ENCODE assay signal across 35 cellular contexts in the genomic region with DNA sequence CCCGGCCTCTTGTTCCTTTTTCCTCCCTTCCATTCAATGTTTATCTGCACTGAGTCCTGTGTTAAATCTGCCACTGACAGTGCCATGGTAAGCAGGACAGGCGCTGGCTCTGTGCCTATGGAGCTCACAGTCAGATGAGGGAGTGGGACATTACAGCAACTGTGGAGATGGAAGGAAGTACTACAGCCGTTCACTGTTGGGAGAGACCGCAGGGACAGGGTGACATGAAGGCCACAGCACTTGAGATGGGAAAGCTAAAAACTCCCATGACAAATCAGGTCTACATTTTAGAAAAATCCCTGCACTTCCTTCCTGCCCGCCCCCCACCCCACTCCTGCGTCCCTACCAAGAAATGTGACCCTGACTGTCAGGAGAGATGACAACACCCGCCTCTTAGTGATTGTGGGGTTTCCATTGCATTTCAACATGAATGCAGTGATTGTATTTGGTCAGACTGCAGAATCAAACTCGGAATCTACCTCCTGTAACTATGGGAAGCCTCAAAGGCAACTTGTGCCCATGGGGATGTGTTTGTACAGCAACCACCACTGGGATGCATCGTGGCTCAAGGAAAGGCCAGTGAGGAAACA.
"Had no signal": no experiment of that assay in that cellular context is flagged by ENCODE, and none has a peak within 500 bp of the region (broad histone marks: within the 10 kb centered on the region; RNA-seq: fewer than 3 reads in every experiment).

No MANE protein-coding gene starts in this region.

- H3K4me1 Mint-ChIP-seq: activated B cell treated with CpG ODN at 0.5 μM for 24 hours; activated CD4-positive, alpha-beta T cell treated with anti-CD3 and anti-CD28 coated beads, Interleukin-2, amount 10 ng/mL, durations not matched to agents 24 days and 14 days; activated naive CD8-positive, alpha-beta T cell treated with anti-CD3 and anti-CD28 coated beads for 36 hours; activated T-helper 17 cell treated with anti-CD3 and anti-CD28 coated beads, Interleukin-2, amount 50 U/mL, for 72 hours had no signal

- H3K4me3 ChIP-seq: adrenal gland, body of pancreas, breast epithelium had no signal

- H3K9me3 ChIP-seq: adrenal gland, body of pancreas, breast epithelium had no signal

- H3K27ac ChIP-seq: adrenal gland, body of pancreas, brain microvascular endothelial cell, breast epithelium, VCaP had no signal

- H3K36me3 Mint-ChIP-seq: activated CD4-positive, alpha-beta memory T cell treated with anti-CD3 and anti-CD28 coated beads for 36 hours; activated naive CD4-positive, alpha-beta T cell treated with anti-CD3 and anti-CD28 coated beads, Interleukin-2, amount 50 U/mL, for 72 hours; activated naive CD8-positive, alpha-beta T cell treated with anti-CD3 and anti-CD28 coated beads for 36 hours had no signal

- H3K4me3 Mint-ChIP-seq: activated B cell treated with CpG ODN at 0.5 μM for 24 hours; activated CD4-positive, alpha-beta memory T cell treated with anti-CD3 and anti-CD28 coated beads for 36 hours; activated CD4-positive, alpha-beta T cell treated with anti-CD3 and anti-CD28 coated beads, Interleukin-2, amount 10 ng/mL, durations not matched to agents 24 days and 14 days; activated CD8-positive, alpha-beta T cell treated with anti-CD3 and anti-CD28 coated beads for 36 hours; activated naive CD4-positive, alpha-beta T cell treated with anti-CD3 and anti-CD28 coated beads for 36 hours; activated naive CD8-positive, alpha-beta T cell treated with anti-CD3 and anti-CD28 coated beads for 36 hours; activated T-cell treated with anti-CD3 and anti-CD28 coated beads, Interleukin-2, amount 50 U/mL, for 4 hours; activated T-cell treated with anti-CD3 and anti-CD28 coated beads, Interleukin-2, amount 50 U/mL, for 72 hours; activated T-helper 1 cell treated with anti-CD3 and anti-CD28 coated beads, Interleukin-12 subunit alpha, Interleukin-12 subunit beta, Interleukin-2, Interleukin-4 antibody, amounts not matched to agents 30 ng/mL and 10 ng/mL and 1 ng/mL, durations not matched to agents 14 hours and 24 hours and 36 hours; activated T-helper 17 cell treated with anti-CD3 and anti-CD28 coated beads, Interleukin-2, amount 50 U/mL, for 72 hours; T-helper 1 cell treated with Interleukin-12 subunit alpha and Interleukin-12 subunit beta and Interleukin-4 antibody, amounts not matched to agents 30 μg/mL and 1 μg/mL, for 36 hours; T-helper 2 cell treated with Interferon-gamma antibody and Interleukin-4, amounts not matched to agents 5 μg/mL and 100 μg/mL, for 36 hours had no signal

- ATAC-seq: activated CD8-positive, alpha-beta T cell treated with anti-CD3 and anti-CD28 coated beads for 36 hours; activated naive CD4-positive, alpha-beta T cell treated with anti-CD3 and anti-CD28 coated beads, Interleukin-2, amount 50 U/mL, for 72 hours; activated T-cell treated with anti-CD3 and anti-CD28 coated beads, Interleukin-2, amount 50 U/mL, for 4 hours; activated T-cell treated with anti-CD3 and anti-CD28 coated beads, Interleukin-2, amount 50 U/mL, for 72 hours; activated T-helper 17 cell treated with anti-CD3 and anti-CD28 coated beads, Interleukin-2, amount 50 U/mL, for 72 hours; body of pancreas had no signal

- H3K27ac Mint-ChIP-seq: activated B cell treated with CpG ODN at 0.5 μM for 24 hours; activated CD4-positive, alpha-beta memory T cell treated with anti-CD3 and anti-CD28 coated beads for 36 hours; activated CD4-positive, alpha-beta T cell treated with anti-CD3 and anti-CD28 coated beads, Interleukin-2, amount 10 ng/mL, durations not matched to agents 24 days and 14 days; activated CD8-positive, alpha-beta T cell treated with anti-CD3 and anti-CD28 coated beads for 36 hours; activated naive CD4-positive, alpha-beta T cell treated with anti-CD3 and anti-CD28 coated beads for 36 hours; activated naive CD4-positive, alpha-beta T cell treated with anti-CD3 and anti-CD28 coated beads, Interleukin-2, amount 50 U/mL, for 72 hours; activated naive CD8-positive, alpha-beta T cell treated with anti-CD3 and anti-CD28 coated beads for 36 hours; activated T-cell treated with anti-CD3 and anti-CD28 coated beads, Interleukin-2, amount 50 U/mL, for 72 hours; activated T-helper 1 cell treated with anti-CD3 and anti-CD28 coated beads, Interleukin-12 subunit alpha, Interleukin-12 subunit beta, Interleukin-2, Interleukin-4 antibody, amounts not matched to agents 30 ng/mL and 10 ng/mL and 1 ng/mL, durations not matched to agents 14 hours and 24 hours and 36 hours; activated T-helper 17 cell treated with anti-CD3 and anti-CD28 coated beads, Interleukin-2, amount 50 U/mL, for 72 hours; T-helper 1 cell treated with Interleukin-12 subunit alpha and Interleukin-12 subunit beta and Interleukin-4 antibody, amounts not matched to agents 30 μg/mL and 1 μg/mL, for 36 hours; T-helper 2 cell treated with Interferon-gamma antibody and Interleukin-4, amounts not matched to agents 5 μg/mL and 100 μg/mL, for 36 hours had no signal

- DNase-seq: activated B cell treated with CpG ODN at 0.5 μM for 24 hours; activated CD4-positive, alpha-beta memory T cell treated with anti-CD3 and anti-CD28 coated beads for 36 hours; activated CD4-positive, alpha-beta T cell treated with anti-CD3 and anti-CD28 coated beads for 4 hours; activated CD4-positive, alpha-beta T cell treated with anti-CD3 and anti-CD28 coated beads, Interleukin-2, amount 10 ng/mL, durations not matched to agents 24 days and 14 days; activated CD4-positive, alpha-beta T cell treated with anti-CD3 and anti-CD28 coated beads, Interleukin-2, amount 50 U/mL, for 1 hour; activated CD4-positive, alpha-beta T cell treated with anti-CD3 and anti-CD28 coated beads, Interleukin-2, amount 50 U/mL, for 4 hours; activated CD4-positive, CD25-positive, alpha-beta regulatory T cell treated with anti-CD3 and anti-CD28 coated beads, Interleukin-2, amount 50 U/mL, for 72 hours; activated CD8-positive, alpha-beta memory T cell treated with anti-CD3 and anti-CD28 coated beads, Interleukin-2, amount 50 U/mL, for 4 hours; activated CD8-positive, alpha-beta T cell treated with anti-CD3 and anti-CD28 coated beads for 36 hours; activated effector memory CD4-positive, alpha-beta T cell treated with anti-CD3 and anti-CD28 coated beads, Interleukin-2, amount 50 U/mL, for 16 hours; activated gamma-delta T cell treated with Interleukin-2 at 50 U/mL for 16 hours; activated naive CD4-positive, alpha-beta T cell; activated naive CD4-positive, alpha-beta T cell treated with anti-CD3 and anti-CD28 coated beads for 36 hours; activated naive CD4-positive, alpha-beta T cell treated with anti-CD3 and anti-CD28 coated beads, Interleukin-2, amount 50 U/mL, for 16 hours; activated naive CD8-positive, alpha-beta T cell treated with anti-CD3 and anti-CD28 coated beads for 36 hours; activated T-cell treated with anti-CD3 and anti-CD28 coated beads for 4 hours; activated T-cell treated with anti-CD3 and anti-CD28 coated beads, Interleukin-2, amount 50 U/mL, for 1 hour; activated T-cell treated with anti-CD3 and anti-CD28 coated beads, Interleukin-2, amount 50 U/mL, for 4 hours; activated T-cell treated with anti-CD3 and anti-CD28 coated beads, Interleukin-2, amount 50 U/mL, for 72 hours; adrenal gland; amniotic stem cell; aorta; body of pancreas; brain microvascular endothelial cell; central memory CD4-positive, alpha-beta T cell; T-helper 1 cell; T-helper 2 cell; T-helper 9 cell had no signal

- H3K9me3 Mint-ChIP-seq: activated B cell treated with CpG ODN at 0.5 μM for 24 hours; activated CD4-positive, alpha-beta memory T cell treated with anti-CD3 and anti-CD28 coated beads for 36 hours; activated CD4-positive, alpha-beta T cell treated with anti-CD3 and anti-CD28 coated beads, Interleukin-2, amount 10 ng/mL, durations not matched to agents 24 days and 14 days; activated CD8-positive, alpha-beta T cell treated with anti-CD3 and anti-CD28 coated beads for 36 hours; activated naive CD4-positive, alpha-beta T cell treated with anti-CD3 and anti-CD28 coated beads for 36 hours; activated naive CD4-positive, alpha-beta T cell treated with anti-CD3 and anti-CD28 coated beads, Interleukin-2, amount 50 U/mL, for 72 hours; activated naive CD8-positive, alpha-beta T cell treated with anti-CD3 and anti-CD28 coated beads for 36 hours; activated T-cell treated with anti-CD3 and anti-CD28 coated beads, Interleukin-2, amount 50 U/mL, for 4 hours; activated T-cell treated with anti-CD3 and anti-CD28 coated beads, Interleukin-2, amount 50 U/mL, for 72 hours; activated T-helper 1 cell treated with anti-CD3 and anti-CD28 coated beads, Interleukin-12 subunit alpha, Interleukin-12 subunit beta, Interleukin-2, Interleukin-4 antibody, amounts not matched to agents 30 ng/mL and 10 ng/mL and 1 ng/mL, durations not matched to agents 14 hours and 24 hours and 36 hours; activated T-helper 17 cell treated with anti-CD3 and anti-CD28 coated beads, Interleukin-2, amount 50 U/mL, for 72 hours; T-helper 1 cell treated with Interleukin-12 subunit alpha and Interleukin-12 subunit beta and Interleukin-4 antibody, amounts not matched to agents 30 μg/mL and 1 μg/mL, for 36 hours; T-helper 2 cell treated with Interferon-gamma antibody and Interleukin-4, amounts not matched to agents 5 μg/mL and 100 μg/mL, for 36 hours had no signal

- H3K4me1 ChIP-seq: adrenal gland, body of pancreas, breast epithelium had no signal

- H3K27me3 ChIP-seq: adrenal gland, body of pancreas, breast epithelium had no signal

- H3K36me3 ChIP-seq: adrenal gland, brain microvascular endothelial cell, breast epithelium had no signal
